13 cellular contexts compared by ENCODE assay signal in genomic region chr2:217805679-217806479, GRCh38.
A peak's percentile ranks its signal among the peaks of the same experiment; 100 is the strongest.
DNase-seq lines count a peak whose midpoint lies in the region; FAIRE-seq and TF ChIP-seq lines count a peak whose summit lies in the region.
"Had no signal": no experiment of that assay in that cellular context is flagged by ENCODE, and none has a peak within 500 bp of the region (broad histone marks: within the 10 kb centered on the region; RNA-seq: fewer than 3 reads in every experiment).

No MANE protein-coding gene starts in this region.

- no peaks in the 10 kb centered on the region for H3K36me3 ChIP-seq in H1 (ENCODE audit: control insufficient read depth in 2 of 4, insufficient read depth in 4 of 4, low read length in 3 of 4)
- H3K36me3 ChIP-seq in mesenchymal stem cell (ENCODE audit: control insufficient read depth in 1 of 2, insufficient read depth in 2 of 2, low read depth in 1 of 2, low read length in 2 of 2) = peaks cover 81 to 98% of the 10 kb centered on the region in 2 experiments
- peaks cover 74 to 85% (median 85%) of the 10 kb centered on the region in 3 donors for H3K36me3 ChIP-seq in skeletal muscle tissue (ENCODE audit: control insufficient read depth in 3 of 3, insufficient read depth in 3 of 3, low read length in 3 of 3)

- no peak for DNase-seq in RWPE1 (ENCODE audit: low spot score)
- DNase-seq in H1 (ENCODE audit: low read depth in 1 of 2, low spot score in 2 of 2) = no peak
- no peak for DNase-seq in mesenchymal stem cell
- no peak for DNase-seq in RCC 7860 (ENCODE audit: low spot score)
- no peak for DNase-seq in SW480 (ENCODE audit: low spot score)
- no peak for DNase-seq in hypothalamus (lab: John Stamatoyannopoulos, UW)
- no peak for DNase-seq in effector CD8-positive, alpha-beta T cell (lab: John Stamatoyannopoulos, UW)
- DNase-seq: activated naive CD4-positive, alpha-beta T cell treated with Interleukin-2 at 50 U/mL for 16 hours; COR-L47; NK-92 treated with Interleukin-12 subunit alpha and Interleukin-12 subunit beta, amount 100 ng/mL, for 24 hours; occipital lobe; small intestine had no signal

- H2BK15ac ChIP-seq in H1 (ENCODE audit: low read length) = no peak overlapping the region; the same call in 1 of the 2 replicates
- no peak overlapping the region for H2BK15ac ChIP-seq in mesenchymal stem cell (ENCODE audit: low read depth, poor library complexity, severe bottlenecking)

- H3K79me2 ChIP-seq in H1 (ENCODE audit: control insufficient read depth in 1 of 2, insufficient read depth in 2 of 2, low read length in 2 of 2) = no peaks in the 10 kb centered on the region

- no peaks in the 10 kb centered on the region for H3K27me3 ChIP-seq in H1 (replicated peaks in 1 of 4; ENCODE audit: control insufficient read depth in 3 of 4, extremely low read depth in 1 of 4, insufficient read depth in 3 of 4, low read length in 3 of 4)
- H3K27me3 ChIP-seq in mesenchymal stem cell (ENCODE audit: control insufficient read depth in 1 of 2, insufficient read depth in 1 of 2, low read length in 2 of 2) = no peaks in the 10 kb centered on the region
- no peaks in the 10 kb centered on the region for H3K27me3 ChIP-seq in skeletal muscle tissue (ENCODE audit: control insufficient read depth in 3 of 3, insufficient read depth in 3 of 3, low read length in 3 of 3)

- H2AFZ ChIP-seq in H1 (ENCODE audit: low read length) = no peak overlapping the region
- no peak overlapping the region for H2AFZ ChIP-seq in mesenchymal stem cell (ENCODE audit: low read depth, low read length)

- peaks cover 0 to 5% of the 10 kb centered on the region in 2 experiments for H4K20me1 ChIP-seq in H1 (replicated peaks in 1 of 2; ENCODE audit: control insufficient read depth in 1 of 2, insufficient read depth in 2 of 2, low read length in 2 of 2)

- H3K4ac ChIP-seq in H1 (replicated peaks; ENCODE audit: insufficient read length, low read depth, low read length) = peak overlapping the region; percentile 79
- no peak overlapping the region for H3K4ac ChIP-seq in mesenchymal stem cell (ENCODE audit: low read depth in 1 of 2, low read length in 2 of 2)

- peaks cover 8% of the 10 kb centered on the region for H3K23me2 ChIP-seq in H1 (ENCODE audit: low read depth, low read length)

- peak overlapping the region; percentile 99 for H3K56ac ChIP-seq in H1 (replicated peaks; ENCODE audit: insufficient read length, low read depth, low read length)

- no peak overlapping the region for H4K5ac ChIP-seq in H1 (ENCODE audit: insufficient read length, low read depth, low read length)

- H3K14ac ChIP-seq in H1 (ENCODE audit: insufficient read length) (no peak overlapping the region), mesenchymal stem cell (ENCODE audit: low read length in 2 of 2) (peak overlapping the region in 1 of 2 experiments; percentile 80)

- no peak overlapping the region for H3K23ac ChIP-seq in H1 (ENCODE audit: insufficient read length)
- H3K23ac ChIP-seq in mesenchymal stem cell (ENCODE audit: low read length in 2 of 2) = peak overlapping the region in 1 of 2 experiments; percentile 1

- TF ChIP-seq CTCF in RWPE1 (conservative IDR thresholded peaks at IDR 0.05; ENCODE audit: low read depth) = no peak
- TF ChIP-seq CTCF in H1 (IDR thresholded peaks at IDR 0.05; ENCODE audit: control extremely low read depth in 1 of 3, insufficient read depth in 1 of 3, low read depth in 1 of 3, low read length in 3 of 3) = no peak

- H2AK5ac ChIP-seq in H1 (ENCODE audit: low read depth, low read length) (peak overlapping the region; percentile 45; the same call in 1 of the 2 replicates), mesenchymal stem cell (ENCODE audit: low read length, severe bottlenecking) (no peak overlapping the region)

- POLR2A ChIA-PET in RWPE1 (lab: Yijun Ruan, JAX; ENCODE audit: low non-redundant PET) (no interaction called here), H1 (lab: Charles Lee; ENCODE audit: partially characterized antibody) (interaction anchor here (0.9 kb wide), 1 partner anchor 14 kb away, joined by 4 read pairs; no protein-coding TSS in a partner anchor)

- CTCF ChIA-PET in RWPE1 (lab: Yijun Ruan, JAX) = interaction anchor here (0.7 to 1.2 kb wide), 3 partner anchors 17 to 94 kb away, joined by 3 to 5 read pairs (median 4); no protein-coding TSS in a partner anchor
- CTCF ChIA-PET in H1 (lab: Charles Lee; ENCODE audit: partially characterized antibody) = interaction anchor here (1.2 to 30.4 kb wide), 9 partner anchors 14 to 182 kb away, joined by 3 to 759 read pairs (median 10); no protein-coding TSS in a partner anchor

- no peak overlapping the region for H3K4me2 ChIP-seq in H1 (ENCODE audit: insufficient read depth in 1 of 2, low read depth in 2 of 2, low read length in 2 of 2)
- no peak overlapping the region for H3K4me2 ChIP-seq in mesenchymal stem cell (ENCODE audit: low read length, poor library complexity, severe bottlenecking)

- TF ChIP-seq RAD21 in H1 (IDR thresholded peaks at IDR 0.05 in 1 of 2, conservative IDR thresholded peaks at IDR 0.05 in 1 of 2; ENCODE audit: low read depth in 2 of 2, low read length in 2 of 2) = no peak

- H2BK12ac ChIP-seq in H1 (ENCODE audit: low read depth, low read length) (no peak overlapping the region), mesenchymal stem cell (ENCODE audit: low read length in 2 of 2) (peak overlapping the region in 1 of 2 experiments; percentile 72)

- H3K9ac ChIP-seq in H1 (replicated peaks in 1 of 4; ENCODE audit: extremely low read depth in 1 of 4, low read depth in 3 of 4, low read length in 3 of 4) (no peak overlapping the region), mesenchymal stem cell (ENCODE audit: low read length) (no peak overlapping the region), skeletal muscle tissue (ENCODE audit: low read depth in 1 of 3, low read length in 3 of 3) (peak overlapping the region in 1 of 3 donors; percentile 50)

- H3K4me1 ChIP-seq in H1 (replicated peaks in 1 of 4; ENCODE audit: control insufficient read depth in 3 of 4, insufficient read depth in 4 of 4, low read length in 3 of 4) (peaks cover 0 to 5% (median 0%) of the 10 kb centered on the region in 4 experiments; a peak in 1 of 7 replicates), mesenchymal stem cell (ENCODE audit: control insufficient read depth, insufficient read depth, low read depth, low read length) (peaks cover 3% of the 10 kb centered on the region), skeletal muscle tissue (ENCODE audit: control insufficient read depth in 3 of 3, insufficient read depth in 3 of 3, low read length in 3 of 3) (peaks cover 40 to 67% (median 52%) of the 10 kb centered on the region in 3 donors)

- H2BK120ac ChIP-seq in H1 (replicated peaks; ENCODE audit: low read depth, low read length) = no peak overlapping the region
- H2BK120ac ChIP-seq in mesenchymal stem cell (ENCODE audit: low read depth, low read length) = no peak overlapping the region

- H3K4me3 ChIP-seq in H1 (ENCODE audit: extremely low read depth in 1 of 4, insufficient read depth in 2 of 4, low read depth in 3 of 4, low read length in 4 of 4) = no peak overlapping the region
- no peak overlapping the region for H3K4me3 ChIP-seq in mesenchymal stem cell (ENCODE audit: insufficient read depth in 1 of 2, low read depth in 1 of 2, low read length in 2 of 2)
- peak overlapping the region in 1 of 3 donors; percentile 23 for H3K4me3 ChIP-seq in skeletal muscle tissue (ENCODE audit: low read length in 3 of 3)

- H3K18ac ChIP-seq in H1 (ENCODE audit: extremely low read depth, low read length) (no peak overlapping the region), mesenchymal stem cell (ENCODE audit: low read depth in 1 of 2, low read length in 2 of 2) (no peak overlapping the region)

- H4K8ac ChIP-seq in H1 (ENCODE audit: extremely low read depth, insufficient read depth, low read length) = no peak overlapping the region
- H4K8ac ChIP-seq in mesenchymal stem cell (ENCODE audit: low read length) = peak overlapping the region; percentile 32

- FAIRE-seq in H1 (lab: Jason Lieb, UNC) = no peak
- FAIRE-seq in RCC 7860 (lab: Jason Lieb, UNC) = no peak
- FAIRE-seq: small intestine had no signal

- no peak for TF ChIP-seq EP300 in H1 (IDR thresholded peaks at IDR 0.05; ENCODE audit: borderline replicate concordance in 1 of 2, low read depth in 2 of 2, low read length in 2 of 2)

- peak overlapping the region; percentile 13; the same call in 1 of the 2 replicates for H2BK20ac ChIP-seq in H1 (ENCODE audit: low read length)

- H3K79me1 ChIP-seq in H1 (ENCODE audit: low read depth, low read length) (no peaks in the 10 kb centered on the region; the same call in 1 of the 2 replicates), mesenchymal stem cell (replicated peaks; ENCODE audit: low read length, poor library complexity, severe bottlenecking) (peaks cover 3% of the 10 kb centered on the region)

- peak overlapping the region; percentile 55 for H2BK5ac ChIP-seq in H1 (ENCODE audit: low read depth, low read length)
- no peak overlapping the region for H2BK5ac ChIP-seq in mesenchymal stem cell (ENCODE audit: low read depth, low read length, poor library complexity, severe bottlenecking)

- no peak for TF ChIP-seq POLR2A in H1 (IDR thresholded peaks at IDR 0.05; ENCODE audit: control extremely low read depth in 1 of 2, low read depth in 2 of 2, low read length in 2 of 2)

- H4K91ac ChIP-seq in H1 (replicated peaks; ENCODE audit: insufficient read length, low read length) (no peak overlapping the region), mesenchymal stem cell (ENCODE audit: low read length) (peak overlapping the region; percentile 81)

- peak overlapping the region; percentile 14; the same call in 1 of the 2 replicates for H3K27ac ChIP-seq in RWPE1
- H3K27ac ChIP-seq in H1 (ENCODE audit: low read depth, low read length) = no peak overlapping the region
- H3K27ac ChIP-seq in mesenchymal stem cell (ENCODE audit: low read length, poor library complexity, severe bottlenecking) = no peak overlapping the region
- H3K27ac ChIP-seq in skeletal muscle tissue (ENCODE audit: low read depth, low read length) = peak overlapping the region; percentile 54

- 87% methylated on average over 8 of the region's 8 CpGs; no CpG with 5 or more reads in 1 of the 2 experiments for WGBS in H1 (ENCODE audit: extremely low coverage in 1 of 2, insufficient coverage in 1 of 2, insufficient read length in 1 of 2, insufficient replicate concordance in 2 of 2, low coverage in 1 of 2, low lambda C conversion rate in 2 of 2, missing lambda C conversion rate in 1 of 2), 2 experiments
- WGBS in mesenchymal stem cell = 92% methylated on average over 8 of the region's 8 CpGs

- H3K9me3 ChIP-seq in H1 (ENCODE audit: insufficient read depth in 2 of 2, low read depth in 1 of 2, low read length in 1 of 2) = no peaks in the 10 kb centered on the region
- no peaks in the 10 kb centered on the region for H3K9me3 ChIP-seq in mesenchymal stem cell (ENCODE audit: control insufficient read depth, low read length)
- H3K9me3 ChIP-seq in skeletal muscle tissue (ENCODE audit: control insufficient read depth in 3 of 3, low read length in 3 of 3) = no peaks in the 10 kb centered on the region

TF ChIP-seq in H1, 55 proteins besides CTCF, POLR2A, EP300 and RAD21:
- peak; percentile 25 for TF ChIP-seq HDAC6 (IDR thresholded peaks at IDR 0.05; ENCODE audit: low read depth, low read length)
- TF ChIP-seq CHD2 (IDR thresholded peaks at IDR 0.05; ENCODE audit: low read length) = no peak

Comparison
In these comparisons a context has a peak if more than half of its experiments do, and no peak if none do; other contexts are left out.
1. H3K27ac ChIP-seq: peak in RWPE1 (single experiment) and skeletal muscle tissue (single experiment); none in H1 (single experiment) and mesenchymal stem cell (single experiment).